In the genomic region with DNA sequence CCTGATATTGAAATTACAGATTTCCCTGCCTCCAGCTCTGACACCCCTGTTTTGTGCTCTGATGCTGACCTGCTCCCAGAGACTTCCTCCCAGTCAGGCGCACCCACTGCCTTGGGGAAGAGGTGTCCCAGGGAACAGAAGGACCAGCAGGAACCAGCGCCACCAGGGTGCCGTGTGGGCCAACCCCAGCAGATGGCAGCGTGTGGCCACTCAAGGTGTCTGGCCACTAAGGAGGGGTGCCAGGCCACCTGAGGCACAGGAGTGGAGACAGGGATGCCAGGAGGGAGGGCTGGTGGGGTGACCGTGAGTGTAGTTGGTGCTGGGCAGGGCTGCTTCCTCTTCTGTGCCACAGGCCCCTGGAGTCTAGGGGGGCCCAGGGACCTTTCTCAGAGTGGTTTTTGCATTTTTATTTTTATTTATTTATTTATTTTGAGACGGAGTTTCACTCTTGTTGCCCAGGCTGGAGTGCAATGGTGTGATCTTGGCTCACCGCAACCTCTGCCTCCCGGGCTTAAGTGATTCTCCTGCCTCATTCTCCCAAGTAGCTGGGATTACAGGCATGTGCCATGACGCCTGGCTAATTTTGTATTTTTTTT, we compare ENCODE assay signal across 8 cellular contexts. TPM values are rescaled to one million over a fixed set of nuclear protein-coding genes. Genes with fewer than 3 reads are reported as not detected.
DNase-seq lines count a peak whose midpoint lies in the region; ATAC-seq and TF ChIP-seq lines count a peak whose summit lies in the region.

No MANE protein-coding gene starts in this region.

- intact Hi-C loops in colonic mucosa (cut with DNase I) = loop anchor here (2.0 kb wide), 1 partner anchor 26 kb away; no protein-coding TSS in a partner anchor

- H3K27ac Mint-ChIP-seq in WTC11 = no peak overlapping the region

- H4K91ac ChIP-seq in mesenchymal stem cell (ENCODE audit: low read length) = no peak overlapping the region

- POLR2A ChIA-PET in AG04450 (lab: Yijun Ruan, JAX) (interaction anchor here (1.1 kb wide), 1 partner anchor 59 kb away, joined by 3 read pairs; a partner anchor contains a TSS), WTC11 (lab: Charles Lee) (interaction anchor here (1.5 kb wide), 1 partner anchor 25 kb away, joined by 4 read pairs; no protein-coding TSS in a partner anchor)

- CTCF ChIA-PET in AG04450 (lab: Charles Lee) (interaction anchor here (0.6 to 1.6 kb wide), 8 partner anchors 13 to 162 kb away, joined by 3 to 10 read pairs (median 4); no protein-coding TSS in a partner anchor), WTC11 (lab: Charles Lee) (interaction anchor here (0.6 to 5.2 kb wide), 6 partner anchors 25 to 138 kb away, joined by 3 to 48 read pairs (median 10); a partner anchor contains a TSS)

- no peak for DNase-seq in AG04450 (ENCODE audit: low read depth, low spot score)
- DNase-seq in GM13976 (ENCODE audit: low spot score) = peak; percentile 75
- peak; percentile 73 for DNase-seq in NAMALWA (ENCODE audit: low spot score)
- peak; percentile 84 for DNase-seq in WTC11 (ENCODE audit: low spot score)
- DNase-seq in colonic mucosa = peak; percentile 91
- DNase-seq in mesenchymal stem cell = peak; percentile 74
- no peak for DNase-seq in thoracic aorta (ENCODE audit: low spot score)

- H3K27me3 ChIP-seq in AG04450 (ENCODE audit: control insufficient read depth, insufficient read depth, low read length) = no peaks in the 10 kb centered on the region
- no peaks in the 10 kb centered on the region for H3K27me3 ChIP-seq in colonic mucosa
- no peaks in the 10 kb centered on the region for H3K27me3 ChIP-seq in mesenchymal stem cell (ENCODE audit: control insufficient read depth in 1 of 2, insufficient read depth in 1 of 2, low read length in 2 of 2)
- no peaks in the 10 kb centered on the region for H3K27me3 ChIP-seq in thoracic aorta (replicated peaks; ENCODE audit: insufficient read depth)

- no peak overlapping the region for H2BK12ac ChIP-seq in mesenchymal stem cell (ENCODE audit: low read length in 2 of 2)

- H2AK5ac ChIP-seq in mesenchymal stem cell (ENCODE audit: low read length, severe bottlenecking) = no peak overlapping the region

- H2BK120ac ChIP-seq in mesenchymal stem cell (ENCODE audit: low read depth, low read length) = no peak overlapping the region

- H3K4me3 Mint-ChIP-seq in WTC11 = no peak overlapping the region

- no peak overlapping the region for H3K4ac ChIP-seq in mesenchymal stem cell (ENCODE audit: low read depth in 1 of 2, low read length in 2 of 2)

- no peaks in the 10 kb centered on the region for H3K79me1 ChIP-seq in mesenchymal stem cell (replicated peaks; ENCODE audit: low read length, poor library complexity, severe bottlenecking)

- no peaks in the 10 kb centered on the region for H3K9me3 Mint-ChIP-seq in WTC11

- H3K9me3 ChIP-seq in AG04450 (ENCODE audit: control insufficient read depth, insufficient read depth, low read length) (no peaks in the 10 kb centered on the region), colonic mucosa (no peaks in the 10 kb centered on the region), mesenchymal stem cell (ENCODE audit: control insufficient read depth, low read length) (no peaks in the 10 kb centered on the region), thoracic aorta (no peaks in the 10 kb centered on the region)

- 68% methylated on average over 9 of the region's 9 CpGs for WGBS in mesenchymal stem cell

- H3K4me1 Mint-ChIP-seq in WTC11 = peaks cover 21% of the 10 kb centered on the region

- H3K27me3 Mint-ChIP-seq in WTC11 (ENCODE audit: low read depth) = no peaks in the 10 kb centered on the region

- H3K4me2 ChIP-seq in mesenchymal stem cell (ENCODE audit: low read length, poor library complexity, severe bottlenecking) = no peak overlapping the region

- H3K18ac ChIP-seq in mesenchymal stem cell (ENCODE audit: low read depth in 1 of 2, low read length in 2 of 2) = no peak overlapping the region

- H3K23ac ChIP-seq in mesenchymal stem cell (ENCODE audit: low read length in 2 of 2) = no peak overlapping the region

- no peak overlapping the region for H3K9ac ChIP-seq in colonic mucosa (ENCODE audit: low read depth in 2 of 2, low read length in 2 of 2)
- no peak overlapping the region for H3K9ac ChIP-seq in mesenchymal stem cell (ENCODE audit: low read length)

- no peak overlapping the region for H2AFZ ChIP-seq in mesenchymal stem cell (ENCODE audit: low read depth, low read length)

- ATAC-seq in WTC11 (peak; percentile 89), thoracic aorta (ENCODE audit: insufficient number of reproducible peaks, low FRiP score, low read depth) (no peak), HG02623 (IDR thresholded peaks at IDR 0.05; ENCODE audit: unreplicated experiment) (no peak)

- peaks cover 8% of the 10 kb centered on the region for H3K4me1 ChIP-seq in colonic mucosa
- H3K4me1 ChIP-seq in mesenchymal stem cell (ENCODE audit: control insufficient read depth, insufficient read depth, low read depth, low read length) = peaks cover 4% of the 10 kb centered on the region
- peaks cover 2 to 8% of the 10 kb centered on the region in 2 donors for H3K4me1 ChIP-seq in thoracic aorta (ENCODE audit: control insufficient read depth in 1 of 2, low read depth in 2 of 2)

- H3K27ac ChIP-seq in AG04450 (ENCODE audit: low read depth, low read length) (no peak overlapping the region), colonic mucosa (no peak overlapping the region), mesenchymal stem cell (ENCODE audit: low read length, poor library complexity, severe bottlenecking) (no peak overlapping the region), thoracic aorta (no peak overlapping the region)

- no peak overlapping the region for H3K14ac ChIP-seq in mesenchymal stem cell (ENCODE audit: low read length in 2 of 2)

- no peak overlapping the region for H2BK5ac ChIP-seq in mesenchymal stem cell (ENCODE audit: low read depth, low read length, poor library complexity, severe bottlenecking)

- no peak overlapping the region for H3K4me3 ChIP-seq in AG04450 (ENCODE audit: low read depth, low read length)
- H3K4me3 ChIP-seq in colonic mucosa = no peak overlapping the region
- H3K4me3 ChIP-seq in mesenchymal stem cell (ENCODE audit: insufficient read depth in 1 of 2, low read depth in 1 of 2, low read length in 2 of 2) = no peak overlapping the region
- no peak overlapping the region for H3K4me3 ChIP-seq in thoracic aorta

- H4K8ac ChIP-seq in mesenchymal stem cell (ENCODE audit: low read length) = peak overlapping the region; percentile 37

- TF ChIP-seq CTCF in AG04450 (IDR thresholded peaks at IDR 0.05; ENCODE audit: low read depth, low read length) (peak; percentile 59), GM13976 (IDR thresholded peaks at IDR 0.05; ENCODE audit: borderline replicate concordance, control extremely low read depth, extremely low read depth, insufficient read depth, missing control alignments) (peak; percentile 81), WTC11 (IDR thresholded peaks at IDR 0.05) (no peak), colonic mucosa (IDR thresholded peaks at IDR 0.05) (peak; percentile 69), thoracic aorta (IDR thresholded peaks at IDR 0.05) (peak; percentile 52)

- peak overlapping the region; percentile 48 for H2BK15ac ChIP-seq in mesenchymal stem cell (ENCODE audit: low read depth, poor library complexity, severe bottlenecking)

- H3K36me3 Mint-ChIP-seq in WTC11 = no peaks in the 10 kb centered on the region

- H3K36me3 ChIP-seq in colonic mucosa = no peaks in the 10 kb centered on the region
- no peaks in the 10 kb centered on the region for H3K36me3 ChIP-seq in mesenchymal stem cell (ENCODE audit: control insufficient read depth in 1 of 2, insufficient read depth in 2 of 2, low read depth in 1 of 2, low read length in 2 of 2)
- H3K36me3 ChIP-seq in thoracic aorta = no peaks in the 10 kb centered on the region

- in situ Hi-C loops in GM13976 (cut with MboI; ENCODE audit: low sequenced_read_pairs, unreplicated experiment) = no loop called here

TF ChIP-seq in WTC11, 78 proteins besides CTCF, POLR2A, EP300 and RAD21:
- TF ChIP-seq ZNF219 (CRISPR knock-in tag; IDR thresholded peaks at IDR 0.05; ENCODE audit: borderline replicate concordance) (no peak), ZNF423 (CRISPR knock-in tag; IDR thresholded peaks at IDR 0.05) (peak; percentile 29; the same call in 1 of the 2 replicates)

RNA-seq across cellular contexts. Expression of a gene that starts 56.0 kb away (rescaled TPM):
- not detected in 2 replicates for polyA plus RNA-seq in AG04450 (2011; rRNA removed)
- not detected in 2 replicates for polyA minus RNA-seq in AG04450 (2011; rRNA and poly(A)+ RNA removed)
- total RNA-seq in WTC11 (2021) (not detected in 3 replicates), colonic mucosa (not detected), thoracic aorta (not detected)
- not detected for polyA plus RNA-seq in mesenchymal stem cell (2013, experiment 1 of 2)
- polyA plus RNA-seq in mesenchymal stem cell (2013, experiment 2 of 2) = not detected

RNA-seq across cellular contexts. Expression of a gene that starts 59.6 kb away (rescaled TPM):
- polyA plus RNA-seq in AG04450 (2011; rRNA removed) = 505 and 681 TPM in 2 replicates
- 227 and 297 TPM in 2 replicates for polyA minus RNA-seq in AG04450 (2011; rRNA and poly(A)+ RNA removed)
- 2,164 to 2,284 TPM (median 2,200 TPM) in 3 replicates for total RNA-seq in WTC11 (2021)
- total RNA-seq in colonic mucosa = 1,000 to 10,000 TPM; 1,195 to 1,836 TPM
- polyA plus RNA-seq in mesenchymal stem cell (2013, experiment 1 of 2) = 1,344 TPM
- 1,330 TPM for polyA plus RNA-seq in mesenchymal stem cell (2013, experiment 2 of 2)
- total RNA-seq in thoracic aorta = 1,000 to 10,000 TPM in 1 of 2 donors, 100 to 1,000 TPM in 1; 700 to 1,022 TPM

Comparison
In these comparisons a context has a peak if more than half of its experiments do, and no peak if none do; other contexts are left out.
1. DNase-seq: peak in GM13976 (single experiment), NAMALWA (single experiment), WTC11 (single experiment), colonic mucosa (single experiment) and mesenchymal stem cell (single experiment); none in AG04450 (single experiment) and thoracic aorta (single experiment).